1 cellular context compared by ENCODE assay signal in genomic region chrX:23805379-23805778, GRCh38.
TF ChIP-seq lines count a peak whose summit lies in the region.

No MANE protein-coding gene starts in this region.

TF ChIP-seq in A549, 52 proteins besides CTCF, POLR2A, EP300 and RAD21 (continued from another document):
- TF ChIP-seq KDM5A (IDR thresholded peaks at IDR 0.05): no peak
